9 cellular contexts compared by ENCODE assay signal in genomic region chr11:123188508-123189165, GRCh38. TPM values are rescaled to one million over a fixed set of nuclear protein-coding genes. Genes with fewer than 3 reads are reported as not detected.
DNase-seq lines count a peak whose midpoint lies in the region; ATAC-seq and TF ChIP-seq lines count a peak whose summit lies in the region.
"Had no signal": no experiment of that assay in that cellular context is flagged by ENCODE, and none has a peak within 500 bp of the region (broad histone marks: within the 10 kb centered on the region; RNA-seq: fewer than 3 reads in every experiment).

No MANE protein-coding gene starts in this region.

- H3K18ac ChIP-seq in neuronal stem cell (ENCODE audit: low read length), result no peak overlapping the region

- H3K14ac ChIP-seq in neuronal stem cell (ENCODE audit: low read length), result no peak overlapping the region

- no CpG with 5 or more reads among the region's 5 CpGs for WGBS in neuronal stem cell (ENCODE audit: extremely low coverage in 2 of 2, insufficient read length in 2 of 2, insufficient replicate concordance in 1 of 2), 2 donors

- H4K91ac ChIP-seq in neuronal stem cell (ENCODE audit: low read depth, low read length, poor library complexity), result no peak overlapping the region

- H2AK5ac ChIP-seq in neuronal stem cell (ENCODE audit: low read depth, low read length), result no peak overlapping the region

- no peak overlapping the region for H2BK15ac ChIP-seq in neuronal stem cell (ENCODE audit: low read length)

- no peak overlapping the region for H2BK12ac ChIP-seq in neuronal stem cell (ENCODE audit: low read length)

- no peak overlapping the region for H3K4ac ChIP-seq in neuronal stem cell (ENCODE audit: low read length)

- H3K36me3 ChIP-seq in SJCRH30 (no peaks in the 10 kb centered on the region; the same call in 1 of the 2 replicates), neuronal stem cell (replicated peaks in 1 of 2; ENCODE audit: control insufficient read depth in 2 of 2, insufficient read depth in 2 of 2, low read length in 2 of 2) (no peaks in the 10 kb centered on the region)

- H2BK5ac ChIP-seq in neuronal stem cell (ENCODE audit: low read length), result no peak overlapping the region

- H2AFZ ChIP-seq in neuronal stem cell (ENCODE audit: low read length), result peak overlapping the region; percentile 86

- H3K27ac ChIP-seq in SJCRH30 (peak overlapping the region; percentile 61), neuronal stem cell (replicated peaks; ENCODE audit: low read length) (peak overlapping the region; percentile 53)

- H3K9ac ChIP-seq in neuronal stem cell (ENCODE audit: low read depth, low read length, poor library complexity), result no peak overlapping the region

- H3K4me3 ChIP-seq in AG10803 (ENCODE audit: low read length), result peak overlapping the region; percentile 37
- peak overlapping the region; percentile 25 for H3K4me3 ChIP-seq in SJCRH30
- H3K4me3 ChIP-seq in fibroblast of the aortic adventitia (ENCODE audit: low read depth, low read length), result peak overlapping the region; percentile 59
- peak overlapping the region in 1 of 2 donors; percentile 31 for H3K4me3 ChIP-seq in neuronal stem cell (ENCODE audit: low read length in 2 of 2)

- H3K23ac ChIP-seq in neuronal stem cell (ENCODE audit: low read depth, low read length, poor library complexity), result no peak overlapping the region

- DNase-seq in AG10803 (ENCODE audit: low read depth) (peak; percentile 69), SJCRH30 (peak; percentile 48 to 71), fibroblast of the aortic adventitia (ENCODE audit: low read depth) (peak; percentile 88), neuronal stem cell (ENCODE audit: low spot score) (no peak), HuH-7 (ENCODE audit: low spot score) (no peak)
- DNase-seq: activated gamma-delta T cell had no signal

- peak; percentile 32 for TF ChIP-seq CTCF in AG10803 (conservative IDR thresholded peaks at IDR 0.05; ENCODE audit: low read length)
- TF ChIP-seq CTCF in fibroblast of the aortic adventitia (IDR thresholded peaks at IDR 0.05; ENCODE audit: insufficient read depth, low read length), result peak; percentile 57

- no peaks in the 10 kb centered on the region for H3K9me3 ChIP-seq in SJCRH30 (replicated peaks)
- peaks cover 0 to 2% of the 10 kb centered on the region in 2 donors for H3K9me3 ChIP-seq in neuronal stem cell (replicated peaks in 1 of 2; ENCODE audit: control insufficient read depth in 2 of 2, insufficient read depth in 1 of 2, low read depth in 1 of 2, low read length in 2 of 2)

- no peak overlapping the region for H4K8ac ChIP-seq in neuronal stem cell (ENCODE audit: low read depth, low read length)

- no peak overlapping the region for H2BK120ac ChIP-seq in neuronal stem cell (ENCODE audit: low read depth, low read length)

- H3K4me2 ChIP-seq in neuronal stem cell (ENCODE audit: insufficient read depth, low read length, poor library complexity, severe bottlenecking), result peak overlapping the region; percentile 38

- ATAC-seq in GM21367 (IDR thresholded peaks at IDR 0.05; ENCODE audit: unreplicated experiment) (no peak), HG03469 (IDR thresholded peaks at IDR 0.05; ENCODE audit: unreplicated experiment) (no peak), HG03342 (IDR thresholded peaks at IDR 0.05; ENCODE audit: unreplicated experiment) (no peak)

- no peaks in the 10 kb centered on the region for H3K79me1 ChIP-seq in neuronal stem cell (ENCODE audit: low read depth, low read length)

- H3K27me3 ChIP-seq in SJCRH30 (no peaks in the 10 kb centered on the region), neuronal stem cell (ENCODE audit: control insufficient read depth in 3 of 3, insufficient read depth in 3 of 3, low read depth in 1 of 3, low read length in 3 of 3) (no peaks in the 10 kb centered on the region)

- H3K4me1 ChIP-seq in SJCRH30, result peaks cover 5% of the 10 kb centered on the region
- H3K4me1 ChIP-seq in neuronal stem cell (ENCODE audit: control insufficient read depth in 2 of 2, insufficient read depth in 1 of 2, low read depth in 1 of 2, low read length in 2 of 2), result peaks cover 12 to 19% of the 10 kb centered on the region in 2 donors

RNA-seq across cellular contexts. Expression of gene CLMP, which starts 6.4 kb away (rescaled TPM):
- total RNA-seq in SJCRH30 (2014; rRNA removed; shearing (Covaris generic)), result 16.1 and 17.3 TPM in 2 replicates
- total RNA-seq in fibroblast of the aortic adventitia (ENCODE audit: low replicate concordance), result 187 and 235 TPM in 2 replicates
- 3.4 TPM for polyA plus RNA-seq in neuronal stem cell (2013, experiment 1 of 2)
- 3.4 TPM for polyA plus RNA-seq in neuronal stem cell (2013, experiment 2 of 2)

Comparison
In these comparisons a context has a peak if more than half of its experiments do, and no peak if none do; other contexts are left out.
1. DNase-seq: peak in AG10803 (single experiment), SJCRH30 (2 of 2) and fibroblast of the aortic adventitia (single experiment); none in neuronal stem cell (single experiment) and HuH-7 (single experiment).
2. RNA of gene CLMP, which starts 6.4 kb away (total RNA-seq): 187 to 235 TPM in fibroblast of the aortic adventitia; 16.1 to 17.3 TPM in SJCRH30; every median in the first group is over 10 times any median in the second.